8 cellular contexts compared by ENCODE assay signal in the genomic region with DNA sequence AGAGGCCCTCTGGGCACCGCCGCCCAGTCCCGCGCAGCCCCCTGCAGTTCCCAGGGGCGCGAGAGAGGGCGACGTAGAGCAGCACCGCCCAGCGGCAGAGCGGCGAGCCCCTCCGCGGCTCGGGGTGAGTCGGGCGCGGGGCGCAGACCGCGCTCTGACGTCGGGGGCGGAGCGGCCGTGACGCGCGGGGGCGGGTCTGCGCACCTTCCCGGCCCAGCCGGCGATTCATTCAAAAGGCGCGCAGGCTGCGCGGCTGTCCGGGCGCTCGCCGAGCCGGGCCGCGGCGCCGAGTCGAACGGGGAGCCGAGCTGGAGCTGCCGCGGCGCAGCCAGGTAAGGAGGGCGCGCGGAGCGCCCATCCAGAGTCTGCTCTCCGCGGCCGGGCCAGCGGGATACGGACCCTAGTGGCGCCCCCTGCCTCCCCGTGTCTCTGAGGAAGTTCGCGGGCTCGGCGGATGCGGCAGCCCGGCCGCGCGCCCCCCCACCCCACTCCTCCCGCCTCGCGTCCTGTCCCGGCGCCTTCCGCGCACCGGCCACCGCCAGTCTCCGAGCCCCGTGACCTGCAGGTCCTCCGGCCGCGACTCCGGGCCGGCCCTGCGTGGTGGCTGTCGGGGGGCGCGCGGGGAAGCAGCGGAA. TPM values are rescaled to one million over a fixed set of nuclear protein-coding genes. Genes with fewer than 3 reads are reported as not detected.
DNase-seq lines count a peak whose midpoint lies in the region; TF ChIP-seq lines count a peak whose summit lies in the region.

A gene with protein sequence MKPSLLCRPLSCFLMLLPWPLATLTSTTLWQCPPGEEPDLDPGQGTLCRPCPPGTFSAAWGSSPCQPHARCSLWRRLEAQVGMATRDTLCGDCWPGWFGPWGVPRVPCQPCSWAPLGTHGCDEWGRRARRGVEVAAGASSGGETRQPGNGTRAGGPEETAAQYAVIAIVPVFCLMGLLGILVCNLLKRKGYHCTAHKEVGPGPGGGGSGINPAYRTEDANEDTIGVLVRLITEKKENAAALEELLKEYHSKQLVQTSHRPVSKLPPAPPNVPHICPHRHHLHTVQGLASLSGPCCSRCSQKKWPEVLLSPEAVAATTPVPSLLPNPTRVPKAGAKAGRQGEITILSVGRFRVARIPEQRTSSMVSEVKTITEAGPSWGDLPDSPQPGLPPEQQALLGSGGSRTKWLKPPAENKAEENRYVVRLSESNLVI (plus strand): TSS at position 232 of the 635 bp plus-strand sequence. CDS start 12,738 bp downstream, outside the sequence.

- peak within 1 kb of the TSS; percentile 99 for H3K4me2 ChIP-seq in neural progenitor cell

- peaks cover 10% of the 10 kb centered on the region for H3K27me3 Mint-ChIP-seq in neural progenitor cell (ENCODE audit: insufficient read depth, low read depth)

- no peaks in the 10 kb centered on the region for H3F3A ChIP-seq in neural progenitor cell (ENCODE audit: low read depth)

- TF ChIP-seq CTCF in LNCaP clone FGC (IDR thresholded peaks at IDR 0.05; ENCODE audit: control insufficient read depth, extremely low read depth, insufficient read depth) (peak; percentile 85), foreskin fibroblast (IDR thresholded peaks at IDR 0.05; ENCODE audit: low read depth, low read length) (peak; percentile 69), neural progenitor cell (IDR thresholded peaks at IDR 0.05) (peak; percentile 78)

- H3K4me3 ChIP-seq in LNCaP clone FGC (ENCODE audit: low read depth, low read length) (peak within 1 kb of the TSS; percentile 61), foreskin fibroblast (ENCODE audit: low read depth in 1 of 2, low read length in 2 of 2) (peak within 1 kb of the TSS; percentile 63 to 75), neural progenitor cell (peak within 1 kb of the TSS; percentile 93)

- peaks cover 39% of the 10 kb centered on the region for H4K20me1 ChIP-seq in neural progenitor cell (ENCODE audit: low read depth)

- H3K4me3 Mint-ChIP-seq in neural progenitor cell: peak within 1 kb of the TSS; percentile 91

- peaks cover 40% of the 10 kb centered on the region for H3K79me2 ChIP-seq in neural progenitor cell (ENCODE audit: low read depth)

- no peaks in the 10 kb centered on the region for H3K9me3 ChIP-seq in neural progenitor cell (ENCODE audit: low read depth)

- peaks cover 25% of the 10 kb centered on the region for H3K4me1 Mint-ChIP-seq in neural progenitor cell

- in situ Hi-C loops in G401 (cut with HindIII; ENCODE audit: low sequenced_read_pairs): no loop called here

- no peaks in the 10 kb centered on the region for H3K36me3 ChIP-seq in neural progenitor cell

- no peaks in the 10 kb centered on the region for H3K36me3 Mint-ChIP-seq in neural progenitor cell

- H3K9ac ChIP-seq in neural progenitor cell: peak within 1 kb of the TSS; percentile 58

- peaks cover 12% of the 10 kb centered on the region for H3K4me1 ChIP-seq in neural progenitor cell

- peak within 1 kb of the TSS; percentile 76 for H3K27ac Mint-ChIP-seq in neural progenitor cell

- no peak within 1 kb of the TSS for H3K27ac ChIP-seq in neural progenitor cell

- DNase-seq in G401 (ENCODE audit: low spot score) (peak; percentile 81), H4 (ENCODE audit: low spot score) (peak; percentile 79), LNCaP clone FGC (ENCODE audit: low read depth) (peak; percentile 48), SHP77 (lab: John Stamatoyannopoulos, UW) (peak; percentile 82 to 83), activated gamma-delta T cell (lab: John Stamatoyannopoulos, UW) (peak; percentile 89), foreskin fibroblast (peak; percentile 93 to 98), neural progenitor cell (ENCODE audit: low spot score) (peak; percentile 97), stromal cell of bone marrow (ENCODE audit: low read depth) (peak; percentile 75)

- H3K9me3 Mint-ChIP-seq in neural progenitor cell: no peaks in the 10 kb centered on the region

- peaks cover 5% of the 10 kb centered on the region for H3K27me3 ChIP-seq in neural progenitor cell

- peak within 1 kb of the TSS; percentile 78 for H2AFZ ChIP-seq in neural progenitor cell (replicated peaks)

RNA-seq across cellular contexts. Expression of the gene that starts here (rescaled TPM):
- 6.2 and 6.7 TPM in 2 replicates for total RNA-seq in G401 (2014; rRNA removed; shearing (Covaris generic))
- 2.1 and 2.2 TPM in 2 replicates for total RNA-seq in H4 (2014; rRNA removed; shearing (Covaris generic))
- 5.4 and 15.0 TPM in 2 replicates for total RNA-seq in neural progenitor cell (ENCODE audit: low replicate concordance)
